Comparison of ENCODE assay signal across 8 cellular contexts in genomic region chr17:76102944-76103273, GRCh38. TPM values are rescaled to one million over a fixed set of nuclear protein-coding genes. Genes with fewer than 3 reads are reported as not detected.
DNase-seq lines count a peak whose midpoint lies in the region; ATAC-seq and TF ChIP-seq lines count a peak whose summit lies in the region.

No MANE protein-coding gene starts in this region.

- H3K27ac ChIP-seq in IMR-90 (ENCODE audit: insufficient read depth, low read length) (peak overlapping the region; percentile 90), cingulate gyrus (ENCODE audit: low read depth, low read length) (peak overlapping the region; percentile 74)

- peak overlapping the region; percentile 85 for H3K14ac ChIP-seq in IMR-90 (replicated peaks; ENCODE audit: low read depth, low read length)

- H3K4me2 ChIP-seq in IMR-90 (ENCODE audit: low read depth, low read length): peak overlapping the region; percentile 91

- H3K27me3 ChIP-seq in BJ (ENCODE audit: control insufficient read depth, insufficient read depth, low read length) (no peaks in the 10 kb centered on the region), IMR-90 (ENCODE audit: control insufficient read depth, insufficient read depth, low read length) (no peaks in the 10 kb centered on the region)

- H3K36me3 Mint-ChIP-seq in naive thymus-derived CD8-positive, alpha-beta T cell: peaks cover 4 to 37% (median 9%) of the 10 kb centered on the region in 3 donors

- peaks cover 8% of the 10 kb centered on the region; the same call in 1 of the 2 replicates for H3K4me1 ChIP-seq in IMR-90 (ENCODE audit: control insufficient read depth, insufficient read depth, low read length)

- H2BK20ac ChIP-seq in IMR-90 (ENCODE audit: low read depth, low read length): no peak overlapping the region

- no peaks in the 10 kb centered on the region for H3K27me3 Mint-ChIP-seq in naive thymus-derived CD8-positive, alpha-beta T cell

- DNase-seq in BJ (ENCODE audit: low read depth) (no peak), IMR-90 (no peak), KG1 (lab: John Stamatoyannopoulos, UW) (no peak), NCI-H2196 treated with DMSO at 0.1 percent for 48 hours (lab: John Stamatoyannopoulos, UW; ENCODE audit: unreplicated experiment) (no peak)
- no peak for DNase-seq in naive thymus-derived CD8-positive, alpha-beta T cell

- peaks cover 14% of the 10 kb centered on the region for H3K36me3 ChIP-seq in BJ (ENCODE audit: control insufficient read depth, insufficient read depth, low read length)
- peaks cover 14% of the 10 kb centered on the region for H3K36me3 ChIP-seq in IMR-90 (ENCODE audit: control insufficient read depth, insufficient read depth, low read length)

- peak overlapping the region; percentile 92 to 98 for H4K8ac ChIP-seq in IMR-90 (ENCODE audit: low read depth in 2 of 2, low read length in 2 of 2)

- CTCF ChIA-PET in BJ (lab: Yijun Ruan, JAX): interaction anchor here (0.6 to 3.6 kb wide), 5 partner anchors 9 to 177 kb away, joined by 3 to 15 read pairs (median 3); partner anchors contain the start of gene ZACN
- CTCF ChIA-PET in IMR-90 (lab: Yijun Ruan, JAX): no interaction called here

- H2BK5ac ChIP-seq in IMR-90 (ENCODE audit: low read depth, low read length, poor library complexity, severe bottlenecking): peak overlapping the region; percentile 92

- H3K9me3 ChIP-seq in IMR-90 (ENCODE audit: control insufficient read depth, insufficient read depth, low read length): no peaks in the 10 kb centered on the region

- in situ Hi-C loops in IMR-90 (cut with MboI; ENCODE audit: low sequenced_read_pairs): no loop called here

- no peak overlapping the region for H2BK120ac ChIP-seq in IMR-90 (ENCODE audit: low read depth, low read length)

- H2AK9ac ChIP-seq in IMR-90 (replicated peaks; ENCODE audit: low read depth, low read length, poor library complexity): peak overlapping the region; percentile 94

- H3K4ac ChIP-seq in IMR-90 (ENCODE audit: low read depth, low read length): peak overlapping the region; percentile 90

- H4K20me1 ChIP-seq in IMR-90 (ENCODE audit: insufficient read depth, low read length): peaks cover 5% of the 10 kb centered on the region; the same call in 1 of the 2 replicates

- H3K4me3 Mint-ChIP-seq in naive thymus-derived CD8-positive, alpha-beta T cell: peak overlapping the region; percentile 94 to 99 (median 97)

- intact Hi-C loops in IMR-90 (cut with micrococcal nuclease): no loop called here

- TF ChIP-seq CTCF in BJ (IDR thresholded peaks at IDR 0.05; ENCODE audit: insufficient read depth, low read depth, low read length) (no peak), IMR-90 (conservative IDR thresholded peaks at IDR 0.05; ENCODE audit: low read depth, low read length) (no peak)

- no peak overlapping the region for H3K18ac ChIP-seq in IMR-90 (ENCODE audit: low read depth, low read length)

- H2BK15ac ChIP-seq in IMR-90 (ENCODE audit: low read depth, low read length): no peak overlapping the region

- peaks cover 16 to 34% of the 10 kb centered on the region in 2 experiments for H3K79me1 ChIP-seq in IMR-90 (ENCODE audit: low read depth in 1 of 2, low read length in 2 of 2)

- peak overlapping the region; percentile 95 to 99 (median 98) for H3K27ac Mint-ChIP-seq in naive thymus-derived CD8-positive, alpha-beta T cell

- H4K5ac ChIP-seq in IMR-90 (ENCODE audit: low read depth, low read length): peak overlapping the region; percentile 3; the same call in 1 of the 2 replicates

- H2AFZ ChIP-seq in IMR-90 (replicated peaks; ENCODE audit: low read length, poor library complexity): peak overlapping the region; percentile 98

- peak overlapping the region; percentile 85 for H3K9ac ChIP-seq in IMR-90 (ENCODE audit: low read depth, low read length)

- POLR2A ChIA-PET in BJ (lab: Charles Lee) (interaction anchor here (0.6 kb wide), 1 partner anchor 295 kb away, joined by 3 read pairs; no protein-coding TSS in a partner anchor), IMR-90 (lab: Charles Lee; ENCODE audit: unreplicated experiment) (interaction anchor here (0.5 kb wide), 2 partner anchors 74 to 112 kb away, joined by 3 to 5 read pairs; no protein-coding TSS in a partner anchor)
- POLR2A ChIA-PET in naive thymus-derived CD8-positive, alpha-beta T cell (lab: Charles Lee): interaction anchor here (0.6 to 2.6 kb wide), 14 partner anchors 10 to 1199 kb away, joined by 3 to 20 read pairs (median 6); partner anchors contain the start of genes PRPSAP1, SRP68 and ZACN

- H3K4me3 ChIP-seq in BJ (ENCODE audit: low read depth, low read length) (peak overlapping the region; percentile 98), IMR-90 (ENCODE audit: insufficient read depth, low read depth, low read length) (peak overlapping the region; percentile 78)

- TF ChIP-seq RAD21 in IMR-90 (IDR thresholded peaks at IDR 0.05; ENCODE audit: low read length): no peak

- WGBS in IMR-90 (ENCODE audit: extremely low coverage in 2 of 2, insufficient read length in 1 of 2), 2 experiments: 0% methylated on average over 1 of the region's 4 CpGs; no CpG with 5 or more reads in 1 of the 2 experiments

- dilution Hi-C loops in IMR-90 (cut with HindIII; ENCODE audit: low sequenced_read_pairs, unreplicated experiment): no loop called here

- H2AK5ac ChIP-seq in IMR-90 (ENCODE audit: low read depth, low read length): peak overlapping the region; percentile 91; the same call in 1 of the 2 replicates

- BruUV-seq in IMR-90 (replicated peaks; lab: Mats Ljungman, UMichigan): no TSS peak

- peaks cover 6 to 40% (median 36%) of the 10 kb centered on the region in 4 donors for H3K4me1 Mint-ChIP-seq in naive thymus-derived CD8-positive, alpha-beta T cell

- no peak for TF ChIP-seq POLR2A in IMR-90 (IDR thresholded peaks at IDR 0.05; ENCODE audit: low read depth, low read length)

- no peaks in the 10 kb centered on the region for H3K9me3 Mint-ChIP-seq in naive thymus-derived CD8-positive, alpha-beta T cell

- H4K91ac ChIP-seq in IMR-90 (ENCODE audit: insufficient read depth, low read depth, low read length): peak overlapping the region; percentile 42

- H3K9me1 ChIP-seq in IMR-90 (ENCODE audit: insufficient read depth, low read length): peaks cover 10% of the 10 kb centered on the region

- H3K56ac ChIP-seq in IMR-90 (ENCODE audit: extremely low read depth, insufficient read depth, low read length): peak overlapping the region; percentile 84

- ATAC-seq in IMR-90 (ENCODE audit: low read depth) (peak; percentile 4), GM18861 (IDR thresholded peaks at IDR 0.05; ENCODE audit: unreplicated experiment) (no peak), HG03469 (IDR thresholded peaks at IDR 0.05; ENCODE audit: unreplicated experiment) (no peak)
- peak in 1 of 2 donors; percentile 2 for ATAC-seq in naive thymus-derived CD8-positive, alpha-beta T cell

- peak overlapping the region; percentile 89 for H3K23ac ChIP-seq in IMR-90 (ENCODE audit: low read depth, low read length)

TF ChIP-seq in IMR-90, 13 proteins besides CTCF, POLR2A, EP300 and RAD21:
- TF ChIP-seq CEBPB (IDR thresholded peaks at IDR 0.05; ENCODE audit: low read depth, low read length) (no peak), MAZ (IDR thresholded peaks at IDR 0.05; ENCODE audit: borderline replicate concordance, low read depth, low read length) (no peak)

RNA-seq across cellular contexts. Expression of gene EXOC7, which starts 0.7 kb away (rescaled TPM):
- polyA plus RNA-seq in BJ (2011; rRNA removed): 91.7 and 122 TPM in 2 replicates
- 109 and 185 TPM in 2 replicates for polyA minus RNA-seq in BJ (2011; rRNA and poly(A)+ RNA removed)
- 98.9 and 118 TPM in 2 replicates for total RNA-seq in IMR-90 (2012; rRNA removed)
- polyA plus RNA-seq in IMR-90 (2012; rRNA removed): 85.9 and 89.5 TPM in 2 replicates
- 35.6 and 57.4 TPM in 2 replicates for polyA plus RNA-seq in IMR-90 (2012; cell fraction: cytosol; rRNA removed)
- 192 and 276 TPM in 2 replicates for polyA plus RNA-seq in IMR-90 (2012; cell fraction: nucleus; rRNA removed; ENCODE audit: low replicate concordance)
- total RNA-seq in naive thymus-derived CD8-positive, alpha-beta T cell: 100 to 1,000 TPM; 199 to 210 TPM
- 10 to 100 TPM; 46.0 to 62.6 (median 49.0) TPM for polyA plus RNA-seq in naive thymus-derived CD8-positive, alpha-beta T cell

RNA-seq across cellular contexts. Expression of gene ZACN, which starts 23.9 kb away (rescaled TPM):
- 0.05 TPM in 1 of 2 replicates, not detected in the other for polyA plus RNA-seq in BJ (2011; rRNA removed)
- 0.05 TPM in 1 of 2 replicates, not detected in the other for polyA minus RNA-seq in BJ (2011; rRNA and poly(A)+ RNA removed)
- total RNA-seq in IMR-90 (2012; rRNA removed): not detected in 2 replicates
- polyA plus RNA-seq in IMR-90 (2012; rRNA removed): not detected in 2 replicates
- not detected in 2 replicates for polyA plus RNA-seq in IMR-90 (2012; cell fraction: cytosol; rRNA removed)
- 0.16 and 0.18 TPM in 2 replicates for polyA plus RNA-seq in IMR-90 (2012; cell fraction: nucleus; rRNA removed; ENCODE audit: low replicate concordance)
- under 1 TPM in 1 of 2 experiments, not detected in 1; 0.21 TPM for total RNA-seq in naive thymus-derived CD8-positive, alpha-beta T cell
- polyA plus RNA-seq in naive thymus-derived CD8-positive, alpha-beta T cell: 1 to 10 TPM in 2 of 3 donors, not detected in 1; 1.9 to 4.6 TPM

RNA-seq across cellular contexts. Expression of gene GALR2, which starts 28.3 kb away (rescaled TPM):
- not detected in 2 replicates for polyA plus RNA-seq in BJ (2011; rRNA removed)
- polyA minus RNA-seq in BJ (2011; rRNA and poly(A)+ RNA removed): not detected in 2 replicates
- total RNA-seq in IMR-90 (2012; rRNA removed): not detected in 2 replicates
- 0.07 and 0.10 TPM in 2 replicates for polyA plus RNA-seq in IMR-90 (2012; rRNA removed)
- polyA plus RNA-seq in IMR-90 (2012; cell fraction: cytosol; rRNA removed): 0.18 TPM in 1 of 2 replicates, not detected in the other
- 0.10 and 0.26 TPM in 2 replicates for polyA plus RNA-seq in IMR-90 (2012; cell fraction: nucleus; rRNA removed; ENCODE audit: low replicate concordance)
- total RNA-seq in naive thymus-derived CD8-positive, alpha-beta T cell: not detected
- polyA plus RNA-seq in naive thymus-derived CD8-positive, alpha-beta T cell: under 1 TPM in 1 of 3 donors, not detected in 2; 0.70 TPM

RNA-seq across cellular contexts. Expression of gene SRP68, which starts 30.6 kb away (rescaled TPM):
- polyA plus RNA-seq in BJ (2011; rRNA removed): 62.6 and 70.8 TPM in 2 replicates
- 31.1 and 37.3 TPM in 2 replicates for polyA minus RNA-seq in BJ (2011; rRNA and poly(A)+ RNA removed)
- 47.1 and 47.2 TPM in 2 replicates for total RNA-seq in IMR-90 (2012; rRNA removed)
- polyA plus RNA-seq in IMR-90 (2012; rRNA removed): 69.1 and 82.6 TPM in 2 replicates
- 28.2 and 52.1 TPM in 2 replicates for polyA plus RNA-seq in IMR-90 (2012; cell fraction: cytosol; rRNA removed)
- polyA plus RNA-seq in IMR-90 (2012; cell fraction: nucleus; rRNA removed; ENCODE audit: low replicate concordance): 24.9 and 48.5 TPM in 2 replicates
- 10 to 100 TPM; 79.7 to 80.5 TPM for total RNA-seq in naive thymus-derived CD8-positive, alpha-beta T cell
- polyA plus RNA-seq in naive thymus-derived CD8-positive, alpha-beta T cell: 10 to 100 TPM; 53.3 to 79.1 (median 64.5) TPM

RNA-seq across cellular contexts. Expression of gene FOXJ1, which starts 38.1 kb away (rescaled TPM):
- polyA plus RNA-seq in BJ (2011; rRNA removed): not detected in 2 replicates
- polyA minus RNA-seq in BJ (2011; rRNA and poly(A)+ RNA removed): not detected in 2 replicates
- total RNA-seq in IMR-90 (2012; rRNA removed): not detected in 2 replicates
- 0.05 TPM in 1 of 2 replicates, not detected in the other for polyA plus RNA-seq in IMR-90 (2012; rRNA removed)
- 0.01 TPM in 1 of 2 replicates, not detected in the other for polyA plus RNA-seq in IMR-90 (2012; cell fraction: cytosol; rRNA removed)
- 0.03 TPM in 2 replicates for polyA plus RNA-seq in IMR-90 (2012; cell fraction: nucleus; rRNA removed; ENCODE audit: low replicate concordance)
- total RNA-seq in naive thymus-derived CD8-positive, alpha-beta T cell: 1 to 10 TPM; 3.4 to 3.7 TPM
- polyA plus RNA-seq in naive thymus-derived CD8-positive, alpha-beta T cell: 1 to 10 TPM in 2 of 3 donors, under 1 TPM in 1; 0.28 to 2.8 (median 1.8) TPM
